In the genomic region with DNA sequence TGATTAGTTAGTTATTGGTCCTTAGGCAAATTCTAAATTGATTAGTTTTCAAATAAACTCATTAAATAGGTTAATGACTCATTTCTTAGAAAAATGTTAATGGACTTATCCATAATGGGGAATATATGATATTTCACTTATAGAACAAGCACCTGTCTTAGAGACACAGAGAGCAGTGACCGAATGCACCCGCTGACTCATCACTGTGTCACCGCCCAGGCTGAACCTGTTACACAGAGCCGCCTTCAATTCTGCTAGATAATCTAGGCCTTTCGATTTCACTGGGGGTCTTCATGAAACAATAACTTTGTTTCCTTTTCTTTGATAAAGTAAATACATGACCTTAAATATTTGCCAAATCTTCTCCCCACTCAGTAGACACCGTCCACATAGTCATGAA, we compare ENCODE assay signal across 2 cellular contexts.
TF ChIP-seq lines count a peak whose summit lies in the region.

No MANE protein-coding gene starts in this region.

TF ChIP-seq in A549, 52 proteins besides CTCF, POLR2A, EP300 and RAD21 (continued from another document):
- TF ChIP-seq, protein P1, sequence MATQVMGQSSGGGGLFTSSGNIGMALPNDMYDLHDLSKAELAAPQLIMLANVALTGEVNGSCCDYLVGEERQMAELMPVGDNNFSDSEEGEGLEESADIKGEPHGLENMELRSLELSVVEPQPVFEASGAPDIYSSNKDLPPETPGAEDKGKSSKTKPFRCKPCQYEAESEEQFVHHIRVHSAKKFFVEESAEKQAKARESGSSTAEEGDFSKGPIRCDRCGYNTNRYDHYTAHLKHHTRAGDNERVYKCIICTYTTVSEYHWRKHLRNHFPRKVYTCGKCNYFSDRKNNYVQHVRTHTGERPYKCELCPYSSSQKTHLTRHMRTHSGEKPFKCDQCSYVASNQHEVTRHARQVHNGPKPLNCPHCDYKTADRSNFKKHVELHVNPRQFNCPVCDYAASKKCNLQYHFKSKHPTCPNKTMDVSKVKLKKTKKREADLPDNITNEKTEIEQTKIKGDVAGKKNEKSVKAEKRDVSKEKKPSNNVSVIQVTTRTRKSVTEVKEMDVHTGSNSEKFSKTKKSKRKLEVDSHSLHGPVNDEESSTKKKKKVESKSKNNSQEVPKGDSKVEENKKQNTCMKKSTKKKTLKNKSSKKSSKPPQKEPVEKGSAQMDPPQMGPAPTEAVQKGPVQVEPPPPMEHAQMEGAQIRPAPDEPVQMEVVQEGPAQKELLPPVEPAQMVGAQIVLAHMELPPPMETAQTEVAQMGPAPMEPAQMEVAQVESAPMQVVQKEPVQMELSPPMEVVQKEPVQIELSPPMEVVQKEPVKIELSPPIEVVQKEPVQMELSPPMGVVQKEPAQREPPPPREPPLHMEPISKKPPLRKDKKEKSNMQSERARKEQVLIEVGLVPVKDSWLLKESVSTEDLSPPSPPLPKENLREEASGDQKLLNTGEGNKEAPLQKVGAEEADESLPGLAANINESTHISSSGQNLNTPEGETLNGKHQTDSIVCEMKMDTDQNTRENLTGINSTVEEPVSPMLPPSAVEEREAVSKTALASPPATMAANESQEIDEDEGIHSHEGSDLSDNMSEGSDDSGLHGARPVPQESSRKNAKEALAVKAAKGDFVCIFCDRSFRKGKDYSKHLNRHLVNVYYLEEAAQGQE (IDR thresholded peaks at IDR 0.05): no peak
- no peak for TF ChIP-seq ZNF302 (CRISPR knock-in tag; IDR thresholded peaks at IDR 0.05)
- no peak for TF ChIP-seq FOSL2 (IDR thresholded peaks at IDR 0.05)
- peak; percentile 75 for TF ChIP-seq FOSL2 (CRISPR knock-in tag; IDR thresholded peaks at IDR 0.05)
- TF ChIP-seq CEBPB (IDR thresholded peaks at IDR 0.05): no peak
- no peak for TF ChIP-seq JUNB (IDR thresholded peaks at IDR 0.05)
- TF ChIP-seq KDM5A (IDR thresholded peaks at IDR 0.05): no peak
- TF ChIP-seq KDM1A (IDR thresholded peaks at IDR 0.05; ENCODE audit: low read depth): no peak
- TF ChIP-seq EHMT2 (IDR thresholded peaks at IDR 0.05; ENCODE audit: low read depth): no peak
- TF ChIP-seq FOSB (CRISPR knock-in tag; IDR thresholded peaks at IDR 0.05): no peak
- no peak for TF ChIP-seq HOXB5 (CRISPR knock-in tag; IDR thresholded peaks at IDR 0.05)

TF ChIP-seq in SK-N-SH treated with all-trans-retinoic acid at 6 μM for 48 hours, 23 proteins besides CTCF, POLR2A, EP300 and RAD21 (continued from another document):
- TF ChIP-seq, protein P2, sequence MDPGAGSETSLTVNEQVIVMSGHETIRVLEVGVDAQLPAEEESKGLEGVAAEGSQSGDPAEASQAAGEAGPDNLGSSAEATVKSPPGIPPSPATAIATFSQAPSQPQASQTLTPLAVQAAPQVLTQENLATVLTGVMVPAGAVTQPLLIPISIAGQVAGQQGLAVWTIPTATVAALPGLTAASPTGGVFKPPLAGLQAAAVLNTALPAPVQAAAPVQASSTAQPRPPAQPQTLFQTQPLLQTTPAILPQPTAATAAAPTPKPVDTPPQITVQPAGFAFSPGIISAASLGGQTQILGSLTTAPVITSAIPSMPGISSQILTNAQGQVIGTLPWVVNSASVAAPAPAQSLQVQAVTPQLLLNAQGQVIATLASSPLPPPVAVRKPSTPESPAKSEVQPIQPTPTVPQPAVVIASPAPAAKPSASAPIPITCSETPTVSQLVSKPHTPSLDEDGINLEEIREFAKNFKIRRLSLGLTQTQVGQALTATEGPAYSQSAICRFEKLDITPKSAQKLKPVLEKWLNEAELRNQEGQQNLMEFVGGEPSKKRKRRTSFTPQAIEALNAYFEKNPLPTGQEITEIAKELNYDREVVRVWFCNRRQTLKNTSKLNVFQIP (CRISPR knock-in tag; IDR thresholded peaks at IDR 0.05; ENCODE audit: borderline replicate concordance, low read depth): no peak
- TF ChIP-seq OSR1 (CRISPR knock-in tag; IDR thresholded peaks at IDR 0.05): no peak
- TF ChIP-seq TCF4 (CRISPR knock-in tag; IDR thresholded peaks at IDR 0.05; ENCODE audit: borderline replicate concordance): no peak
- no peak for TF ChIP-seq PPARA (CRISPR knock-in tag; IDR thresholded peaks at IDR 0.05; ENCODE audit: borderline replicate concordance)
- no peak for TF ChIP-seq ISL1 (CRISPR knock-in tag; IDR thresholded peaks at IDR 0.05)
